In genomic region chrX:19739683-19740082, GRCh38 we compare ENCODE assay signal across 8 cellular contexts.
DNase-seq lines count a peak whose midpoint lies in the region; ATAC-seq and TF ChIP-seq lines count a peak whose summit lies in the region.

No MANE protein-coding gene starts in this region.

- WGBS in GM23248 (ENCODE audit: low coverage in 1 of 2, low lambda C conversion rate in 2 of 2, missing lambda C conversion rate in 2 of 2), 2 experiments = 25 to 28% methylated on average over 5 of the region's 5 CpGs
- WGBS in trophoblast cell (ENCODE audit: extremely low coverage, insufficient coverage, insufficient read length) = no CpG with 5 or more reads among the region's 5 CpGs

- H2AFZ ChIP-seq in GM23248 (no peak overlapping the region), trophoblast cell (ENCODE audit: insufficient read depth, low read length, poor library complexity) (no peak overlapping the region)

- H3K4me1 Mint-ChIP-seq in activated T-helper 1 cell treated with anti-CD3 and anti-CD28 coated beads, Interleukin-12 subunit alpha, Interleukin-12 subunit beta, Interleukin-2, Interleukin-4 antibody, amounts not matched to agents 30 ng/mL and 10 ng/mL and 1 ng/mL, durations not matched to agents 14 hours and 24 hours and 36 hours (ENCODE audit: low read depth) = peaks cover 54% of the 10 kb centered on the region

- TF ChIP-seq CTCF in BJ (IDR thresholded peaks at IDR 0.05; ENCODE audit: insufficient read depth, low read depth, low read length) = peak; percentile 65
- peak; percentile 68 for TF ChIP-seq CTCF in fibroblast of villous mesenchyme (IDR thresholded peaks at IDR 0.05; ENCODE audit: insufficient read depth, low read depth, low read length)

- H3K36me3 Mint-ChIP-seq in activated T-helper 1 cell treated with anti-CD3 and anti-CD28 coated beads, Interleukin-12 subunit alpha, Interleukin-12 subunit beta, Interleukin-2, Interleukin-4 antibody, amounts not matched to agents 30 ng/mL and 10 ng/mL and 1 ng/mL, durations not matched to agents 14 hours and 24 hours and 36 hours (ENCODE audit: low read depth) = peaks cover 19% of the 10 kb centered on the region

- no peaks in the 10 kb centered on the region for H3K36me3 ChIP-seq in BJ (ENCODE audit: control insufficient read depth, insufficient read depth, low read length)
- no peaks in the 10 kb centered on the region for H3K36me3 ChIP-seq in GM23248 (ENCODE audit: low read depth)
- peaks cover 13% of the 10 kb centered on the region for H3K36me3 ChIP-seq in NT2/D1 (ENCODE audit: insufficient read depth, insufficient read length, low read length)
- H3K36me3 ChIP-seq in trophoblast cell (ENCODE audit: control insufficient read depth in 1 of 2, insufficient read depth in 2 of 2, low read length in 2 of 2) = peaks cover 4% of the 10 kb centered on the region in 2 experiments

- H3K79me1 ChIP-seq in trophoblast cell (ENCODE audit: low read length) = peaks cover 5% of the 10 kb centered on the region

- no peak overlapping the region for H2BK12ac ChIP-seq in trophoblast cell (ENCODE audit: low read length)

- H3K79me2 ChIP-seq in GM23248 (ENCODE audit: insufficient read depth) = peaks cover 6% of the 10 kb centered on the region; the same call in 1 of the 2 replicates
- no peaks in the 10 kb centered on the region for H3K79me2 ChIP-seq in trophoblast cell (ENCODE audit: control insufficient read depth, insufficient read depth, low read length, poor library complexity)

- H3K18ac ChIP-seq in trophoblast cell (ENCODE audit: low read length) = no peak overlapping the region

- H3K4me1 ChIP-seq in GM23248 (ENCODE audit: insufficient read depth) (no peaks in the 10 kb centered on the region; the same call in 1 of the 2 replicates), NT2/D1 (ENCODE audit: insufficient read depth, insufficient read length) (no peaks in the 10 kb centered on the region), trophoblast cell (ENCODE audit: control insufficient read depth in 1 of 2, insufficient read depth in 2 of 2, low read length in 2 of 2) (peaks cover 3 to 7% of the 10 kb centered on the region in 2 experiments)

- CTCF ChIA-PET in BJ (lab: Yijun Ruan, JAX) = interaction anchor here (1.2 to 2.0 kb wide), 3 partner anchors 11 to 149 kb away, joined by 3 to 7 read pairs (median 6); partner anchors contain the start of gene SH3KBP1

- DNase-seq in BJ (ENCODE audit: low read depth) = peak; percentile 27
- DNase-seq in GM23248 = peak; percentile 82
- DNase-seq in NT2/D1 (ENCODE audit: low read depth, low spot score) = peak; percentile 62
- DNase-seq in activated T-helper 1 cell treated with anti-CD3 and anti-CD28 coated beads, Interleukin-12 subunit alpha, Interleukin-12 subunit beta, Interleukin-2, Interleukin-4 antibody, amounts not matched to agents 30 ng/mL and 10 ng/mL and 1 ng/mL, durations not matched to agents 14 hours and 24 hours and 36 hours (ENCODE audit: low spot score) = no peak
- DNase-seq in fibroblast of villous mesenchyme (ENCODE audit: low read depth) = peak; percentile 65
- DNase-seq in trophoblast cell = peak; percentile 73 to 86
- DNase-seq in DMS153 (lab: John Stamatoyannopoulos, UW) = no peak

- H3K27me3 ChIP-seq in BJ (ENCODE audit: control insufficient read depth, insufficient read depth, low read length) = no peaks in the 10 kb centered on the region
- H3K27me3 ChIP-seq in GM23248 (replicated peaks; ENCODE audit: insufficient read depth) = no peaks in the 10 kb centered on the region
- H3K27me3 ChIP-seq in NT2/D1 (ENCODE audit: insufficient read depth, insufficient read length) = no peaks in the 10 kb centered on the region
- H3K27me3 ChIP-seq in trophoblast cell (ENCODE audit: insufficient read depth, low read length) = no peaks in the 10 kb centered on the region

- H3K4me3 ChIP-seq in BJ (ENCODE audit: low read depth, low read length) (no peak overlapping the region), GM23248 (no peak overlapping the region), NT2/D1 (ENCODE audit: insufficient read length, low read depth) (no peak overlapping the region), fibroblast of villous mesenchyme (ENCODE audit: low read depth, low read length) (no peak overlapping the region), trophoblast cell (ENCODE audit: low read depth, low read length) (no peak overlapping the region)

- H4K8ac ChIP-seq in trophoblast cell (ENCODE audit: low read depth, low read length) = no peak overlapping the region

- H3K9me2 ChIP-seq in GM23248 (ENCODE audit: insufficient read depth) = no peaks in the 10 kb centered on the region

- H2BK120ac ChIP-seq in trophoblast cell (ENCODE audit: insufficient read depth, low read length, poor library complexity) = no peak overlapping the region

- H3K14ac ChIP-seq in trophoblast cell (ENCODE audit: low read length) = no peak overlapping the region

- H3K9ac ChIP-seq in GM23248 = no peak overlapping the region
- no peak overlapping the region for H3K9ac ChIP-seq in NT2/D1 (ENCODE audit: insufficient read length, low read depth)
- no peak overlapping the region for H3K9ac ChIP-seq in trophoblast cell (ENCODE audit: low read length)

- ATAC-seq in GM21381 (IDR thresholded peaks at IDR 0.05; ENCODE audit: unreplicated experiment) = no peak

- H3K27ac ChIP-seq in GM23248 (0 out of 2 replicates have a peak overlapping the region, but pooled peaks have one; percentile 21), trophoblast cell (ENCODE audit: low read depth, low read length) (peak overlapping the region; percentile 85)

- peak overlapping the region; percentile 47 for H4K91ac ChIP-seq in trophoblast cell (ENCODE audit: low read depth, low read length)

- H3K4me3 Mint-ChIP-seq in activated T-helper 1 cell treated with anti-CD3 and anti-CD28 coated beads, Interleukin-12 subunit alpha, Interleukin-12 subunit beta, Interleukin-2, Interleukin-4 antibody, amounts not matched to agents 30 ng/mL and 10 ng/mL and 1 ng/mL, durations not matched to agents 14 hours and 24 hours and 36 hours = no peak overlapping the region

- no peak overlapping the region for H3K4me2 ChIP-seq in GM23248 (ENCODE audit: unreplicated experiment)
- H3K4me2 ChIP-seq in trophoblast cell (ENCODE audit: low read length) = no peak overlapping the region

- H3K9me3 Mint-ChIP-seq in activated T-helper 1 cell treated with anti-CD3 and anti-CD28 coated beads, Interleukin-12 subunit alpha, Interleukin-12 subunit beta, Interleukin-2, Interleukin-4 antibody, amounts not matched to agents 30 ng/mL and 10 ng/mL and 1 ng/mL, durations not matched to agents 14 hours and 24 hours and 36 hours = no peaks in the 10 kb centered on the region

- no peak overlapping the region for H3K23ac ChIP-seq in trophoblast cell (ENCODE audit: low read length)

- H3K9me3 ChIP-seq in GM23248 (ENCODE audit: low read depth) (no peaks in the 10 kb centered on the region), NT2/D1 (ENCODE audit: insufficient read depth, low read length) (no peaks in the 10 kb centered on the region), trophoblast cell (ENCODE audit: insufficient read depth, low read depth, low read length) (no peaks in the 10 kb centered on the region)

- 0 out of 2 replicates have a peak, but pooled peaks cover 5% of the 10 kb centered on the region for H3F3A ChIP-seq in GM23248 (ENCODE audit: insufficient read depth)

- no peaks in the 10 kb centered on the region for H3K27me3 Mint-ChIP-seq in activated T-helper 1 cell treated with anti-CD3 and anti-CD28 coated beads, Interleukin-12 subunit alpha, Interleukin-12 subunit beta, Interleukin-2, Interleukin-4 antibody, amounts not matched to agents 30 ng/mL and 10 ng/mL and 1 ng/mL, durations not matched to agents 14 hours and 24 hours and 36 hours (ENCODE audit: insufficient read depth)

- H4K12ac ChIP-seq in trophoblast cell (ENCODE audit: low read depth, low read length) = no peak overlapping the region

- H4K20me1 ChIP-seq in GM23248 (ENCODE audit: insufficient read depth) = no peaks in the 10 kb centered on the region

- in situ Hi-C loops in GM23248 (cut with MboI) = loop anchor here (10.0 kb wide), 1 partner anchor 145 kb away; the partner anchor contains the start of gene SH3KBP1

- intact Hi-C loops in activated T-helper 1 cell treated with anti-CD3 and anti-CD28 coated beads, Interleukin-12 subunit alpha, Interleukin-12 subunit beta, Interleukin-2, Interleukin-4 antibody, amounts not matched to agents 30 ng/mL and 10 ng/mL and 1 ng/mL, durations not matched to agents 14 hours and 24 hours and 36 hours (cut with micrococcal nuclease) = loop anchor here (1.0 to 10.0 kb wide), 5 partner anchors 115 to 255 kb away; partner anchors contain the start of gene BCLAF3

- no peak overlapping the region for H3K4ac ChIP-seq in trophoblast cell (ENCODE audit: low read depth, low read length)

- POLR2A ChIA-PET in BJ (lab: Charles Lee) = no interaction called here

- peak overlapping the region; percentile 83 for H3K27ac Mint-ChIP-seq in activated T-helper 1 cell treated with anti-CD3 and anti-CD28 coated beads, Interleukin-12 subunit alpha, Interleukin-12 subunit beta, Interleukin-2, Interleukin-4 antibody, amounts not matched to agents 30 ng/mL and 10 ng/mL and 1 ng/mL, durations not matched to agents 14 hours and 24 hours and 36 hours

- H2BK5ac ChIP-seq in trophoblast cell (ENCODE audit: low read depth, low read length, poor library complexity) = no peak overlapping the region

- H2AK5ac ChIP-seq in trophoblast cell (ENCODE audit: low read length) = no peak overlapping the region

Comparison
In these comparisons a context has a peak if more than half of its experiments do, and no peak if none do; other contexts are left out.
1. DNase-seq: peak in BJ (single experiment), GM23248 (single experiment), NT2/D1 (single experiment), fibroblast of villous mesenchyme (single experiment) and trophoblast cell (2 of 2); none in activated T-helper 1 cell treated with anti-CD3 and anti-CD28 coated beads, Interleukin-12 subunit alpha, Interleukin-12 subunit beta, Interleukin-2, Interleukin-4 antibody, amounts not matched to agents 30 ng/mL and 10 ng/mL and 1 ng/mL, durations not matched to agents 14 hours and 24 hours and 36 hours (single experiment) and DMS153 (single experiment).